ENCODE assay signal across 8 cellular contexts in the genomic region with DNA sequence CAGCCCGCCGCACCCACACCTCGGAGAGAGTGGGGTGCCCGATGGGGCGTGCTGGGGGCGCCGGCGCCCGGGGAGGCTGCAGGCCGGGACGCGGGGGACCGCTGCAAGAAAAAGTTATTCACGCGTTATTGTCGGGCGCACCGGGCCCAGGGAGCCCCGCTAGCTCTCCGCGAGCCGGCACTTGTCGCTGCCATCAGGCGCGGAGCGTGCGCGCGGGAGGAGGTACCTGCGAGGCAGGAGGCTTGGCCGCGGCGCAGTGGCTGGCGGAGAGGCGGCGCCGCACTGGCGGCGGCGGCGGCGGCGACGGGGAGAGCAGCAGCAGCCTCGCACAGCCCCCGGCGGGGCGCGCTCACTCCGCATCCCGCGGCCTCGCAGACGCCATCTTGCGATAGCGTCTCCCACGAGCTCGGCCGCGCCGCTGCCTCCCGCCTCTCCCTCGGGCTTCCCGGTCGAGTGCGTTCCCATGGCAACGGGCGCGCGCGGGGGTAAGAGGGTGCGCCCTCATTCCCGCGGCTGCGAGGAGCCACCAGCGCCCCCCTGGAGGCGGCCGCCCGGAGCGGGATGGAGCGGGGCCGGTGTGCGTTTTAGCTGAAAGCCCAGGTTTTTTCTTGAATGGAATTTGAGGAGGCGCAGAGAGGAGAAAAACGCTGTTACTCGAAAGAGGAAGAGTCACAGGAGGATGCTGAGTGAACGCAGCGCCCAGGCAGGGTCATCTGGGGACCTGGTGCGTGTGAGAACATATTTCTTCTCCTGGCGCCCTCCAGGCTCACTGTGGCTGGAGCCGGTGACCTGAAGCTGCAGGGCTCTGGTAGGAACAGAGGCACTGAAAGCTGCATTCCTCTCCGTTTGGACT. TPM values are rescaled to one million over a fixed set of nuclear protein-coding genes. Genes with fewer than 3 reads are reported as not detected.
DNase-seq lines count a peak whose midpoint lies in the region; FAIRE-seq lines count a peak whose summit lies in the region.

A gene with protein sequence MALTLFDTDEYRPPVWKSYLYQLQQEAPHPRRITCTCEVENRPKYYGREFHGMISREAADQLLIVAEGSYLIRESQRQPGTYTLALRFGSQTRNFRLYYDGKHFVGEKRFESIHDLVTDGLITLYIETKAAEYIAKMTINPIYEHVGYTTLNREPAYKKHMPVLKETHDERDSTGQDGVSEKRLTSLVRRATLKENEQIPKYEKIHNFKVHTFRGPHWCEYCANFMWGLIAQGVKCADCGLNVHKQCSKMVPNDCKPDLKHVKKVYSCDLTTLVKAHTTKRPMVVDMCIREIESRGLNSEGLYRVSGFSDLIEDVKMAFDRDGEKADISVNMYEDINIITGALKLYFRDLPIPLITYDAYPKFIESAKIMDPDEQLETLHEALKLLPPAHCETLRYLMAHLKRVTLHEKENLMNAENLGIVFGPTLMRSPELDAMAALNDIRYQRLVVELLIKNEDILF (minus strand): TSS at position 402 of the 853 bp plus-strand sequence. CDS start 469 bp downstream, outside the sequence.

- H3K4me3 ChIP-seq in small intestine (ENCODE audit: low read depth in 1 of 2, low read length in 2 of 2) = peak within 1 kb of the TSS; percentile 61 to 67

- whole genome bisulfite sequencing in small intestine, 3 donors = 0 to 1% (median 0%) methylated on average over 51 to 92 of the region's 92 CpGs

- H3K27me3 ChIP-seq in small intestine (ENCODE audit: control insufficient read depth in 2 of 2, insufficient read depth in 2 of 2, low read length in 2 of 2) = peaks cover 0 to 4% of the 10 kb centered on the region in 2 donors

- DNase-seq in ELR (ENCODE audit: low read depth) (peak; percentile 88), HCEC 1CT (peak; percentile 69), NCI-H128 (lab: John Stamatoyannopoulos, UW; ENCODE audit: unreplicated experiment) (peak; percentile 58), UCSD-AML1 (lab: John Stamatoyannopoulos, UW; ENCODE audit: unreplicated experiment) (peak; percentile 15), T47D (ENCODE audit: low read depth in 1 of 2, low spot score in 1 of 2) (peak; percentile 31 to 51), iPS-NIHi7 (ENCODE audit: extremely low spot score) (peak; percentile 80), small intestine (peak; percentile 25), amniotic stem cell (lab: John Stamatoyannopoulos, UW) (no peak)

- H3K9me3 ChIP-seq in small intestine (ENCODE audit: control insufficient read depth, low read depth) = no peaks in the 10 kb centered on the region

- H3K4me1 ChIP-seq in small intestine (ENCODE audit: control insufficient read depth in 2 of 2, insufficient read depth in 1 of 2, low read depth in 1 of 2, low read length in 1 of 2) = no peaks in the 10 kb centered on the region

- in situ Hi-C loops in T47D (cut with HindIII; ENCODE audit: low pct_unique_long_range_greater_than_20kb, low sequenced_read_pairs) = no loop called here

- H3K27ac ChIP-seq in small intestine (ENCODE audit: low read depth in 1 of 2, low read length in 1 of 2) = peak within 1 kb of the TSS in 1 of 2 donors; percentile 85

- no peak for FAIRE-seq in small intestine (lab: Jason Lieb, UNC)

- H3K36me3 ChIP-seq in small intestine (ENCODE audit: control insufficient read depth in 2 of 2, insufficient read depth in 2 of 2, low read length in 2 of 2) = no peaks in the 10 kb centered on the region

RNA-seq across cellular contexts. Expression of the gene that starts here (rescaled TPM):
- polyA plus RNA-seq in small intestine = 1 to 10 TPM; 2.0 to 7.8 (median 7.5) TPM
